In genomic region chr10:79890469-79890868, GRCh38 we compare ENCODE assay signal across 10 cellular contexts. TPM values are rescaled to one million over a fixed set of nuclear protein-coding genes. Genes with fewer than 3 reads are reported as not detected.
"Had no signal": no experiment of that assay in that cellular context is flagged by ENCODE, and none has a peak within 500 bp of the region (broad histone marks: within the 10 kb centered on the region; RNA-seq: fewer than 3 reads in every experiment).

No MANE protein-coding gene starts in this region.

- H3K9me3 ChIP-seq: HAP-1 had no signal

- H3K27ac ChIP-seq: GM23248 had no signal

- H3K4me3 Mint-ChIP-seq: HFFc6 had no signal

- H3K27ac Mint-ChIP-seq: HFFc6 had no signal

- H3K4me1 ChIP-seq: HAP-1 had no signal

- H3K36me3 ChIP-seq: HAP-1 had no signal

- FAIRE-seq: HTR-8/SVneo had no signal

- H3K4me3 ChIP-seq: GM23248, HAP-1 had no signal

- H3K9me3 Mint-ChIP-seq: HFFc6 had no signal

- ATAC-seq: HCT116 had no signal

- DNase-seq: GM23248, GOT3, H7, HFFc6, IMR-90 had no signal

RNA-seq across cellular contexts. Expression of gene SFTPD, which starts 58.4 kb away (rescaled TPM):
- total RNA-seq: GM23248, H4, HFFc6, HT-29, IMR-90 had no signal
- polyA plus RNA-seq: IMR-90 had no signal
